8 cellular contexts compared by ENCODE assay signal in genomic region chr22:22877523-22878210, GRCh38. TPM values are rescaled to one million over a fixed set of nuclear protein-coding genes. Genes with fewer than 3 reads are reported as not detected.
DNase-seq lines count a peak whose midpoint lies in the region; ATAC-seq and TF ChIP-seq lines count a peak whose summit lies in the region.

No MANE protein-coding gene starts in this region.

- H3K36me3 Mint-ChIP-seq in activated CD4-positive, alpha-beta T cell treated with anti-CD3 and anti-CD28 coated beads, Interleukin-2, amount 10 ng/mL, durations not matched to agents 7 days and 5 days (ENCODE audit: low read depth): no peaks in the 10 kb centered on the region

- POLR2A ChIA-PET in activated CD4-positive, alpha-beta T cell treated with anti-CD3 and anti-CD28 coated beads, Interleukin-2, amount 10 ng/mL, durations not matched to agents 7 days and 5 days (lab: Charles Lee): interaction anchor here (0.8 kb wide), 1 partner anchor 75 kb away, joined by 3 read pairs; no protein-coding TSS in a partner anchor

- H3K27ac Mint-ChIP-seq in activated CD4-positive, alpha-beta T cell treated with anti-CD3 and anti-CD28 coated beads, Interleukin-2, amount 10 ng/mL, durations not matched to agents 7 days and 5 days: no peak overlapping the region

- H3K4me3 Mint-ChIP-seq in activated CD4-positive, alpha-beta T cell treated with anti-CD3 and anti-CD28 coated beads, Interleukin-2, amount 10 ng/mL, durations not matched to agents 7 days and 5 days: no peak overlapping the region

- intact Hi-C loops in dorsolateral prefrontal cortex (cut with DNase I): no loop called here

- H3K27me3 Mint-ChIP-seq in activated CD4-positive, alpha-beta T cell treated with anti-CD3 and anti-CD28 coated beads, Interleukin-2, amount 10 ng/mL, durations not matched to agents 7 days and 5 days: peaks cover 17% of the 10 kb centered on the region

- H3K9me3 Mint-ChIP-seq in activated CD4-positive, alpha-beta T cell treated with anti-CD3 and anti-CD28 coated beads, Interleukin-2, amount 10 ng/mL, durations not matched to agents 7 days and 5 days: peaks cover 3% of the 10 kb centered on the region

- no peaks in the 10 kb centered on the region for H3K4me1 Mint-ChIP-seq in activated CD4-positive, alpha-beta T cell treated with anti-CD3 and anti-CD28 coated beads, Interleukin-2, amount 10 ng/mL, durations not matched to agents 7 days and 5 days

- no peak for ATAC-seq in GM19455 (IDR thresholded peaks at IDR 0.05; ENCODE audit: unreplicated experiment)

- peak in 55 of 56 donors; percentile 32 to 69 (median 59) for TF ChIP-seq CTCF in dorsolateral prefrontal cortex (IDR thresholded peaks at IDR 0.05 in 54 of 56, conservative IDR thresholded peaks at IDR 0.05 in 2 of 56; ENCODE audit: low read depth in 1 of 56, partially characterized antibody in 56 of 56)

- DNase-seq in NCI-H1436 (lab: John Stamatoyannopoulos, UW) (peak; percentile 29), NCI-H1436 treated with DMSO at 0.1 percent for 48 hours (lab: John Stamatoyannopoulos, UW) (no peak), NCI-H2029 treated with DMSO at 0.1 percent for 48 hours (lab: John Stamatoyannopoulos, UW) (peak; percentile 6), dorsolateral prefrontal cortex (peak in 3 of 10 donors; percentile 16 to 55 (median 50)), mesenteric fat pad (ENCODE audit: low spot score) (peak; percentile 90)
- peak; percentile 83 for DNase-seq in activated CD4-positive, alpha-beta T cell treated with anti-CD3 and anti-CD28 coated beads, Interleukin-2, amount 10 ng/mL, durations not matched to agents 7 days and 5 days
- DNase-seq in stimulated activated CD8-positive, alpha-beta memory T cell treated with anti-CD3 and anti-CD28 coated beads, Interleukin-4, amount 100 ng/mL, for 48 hours: peak; percentile 84

- H3K27ac ChIP-seq in dorsolateral prefrontal cortex: no peak overlapping the region

- H3K27me3 ChIP-seq in dorsolateral prefrontal cortex: peaks cover 0 to 13% (median 0%) of the 10 kb centered on the region in 45 donors

- H3K4me3 ChIP-seq in dorsolateral prefrontal cortex: no peak overlapping the region

- CTCF ChIA-PET in activated CD4-positive, alpha-beta T cell treated with anti-CD3 and anti-CD28 coated beads, Interleukin-2, amount 10 ng/mL, durations not matched to agents 7 days and 5 days (lab: Charles Lee): interaction anchor here (0.6 to 2.1 kb wide), 12 partner anchors 8 to 124 kb away, joined by 3 to 14 read pairs (median 3); partner anchors contain the start of gene IGLL5

RNA-seq across cellular contexts. Expression of gene IGLL5, which starts 9.9 kb away (rescaled TPM):
- total RNA-seq in activated CD4-positive, alpha-beta T cell treated with anti-CD3 and anti-CD28 coated beads, Interleukin-2, amount 10 ng/mL, durations not matched to agents 7 days and 5 days: not detected
- total RNA-seq in dorsolateral prefrontal cortex (1 to 10 TPM in 2 of 120 experiments, under 1 TPM in 1, not detected in 117; 0.80 to 1.7 (median 1.3) TPM), mesenteric fat pad (not detected)
